9 cellular contexts compared by ENCODE assay signal in genomic region chr20:23782366-23782983, GRCh38. TPM values are rescaled to one million over a fixed set of nuclear protein-coding genes. Genes with fewer than 3 reads are reported as not detected.
DNase-seq lines count a peak whose midpoint lies in the region; ATAC-seq and TF ChIP-seq lines count a peak whose summit lies in the region.
"Had no signal": no experiment of that assay in that cellular context is flagged by ENCODE, and none has a peak within 500 bp of the region (broad histone marks: within the 10 kb centered on the region; RNA-seq: fewer than 3 reads in every experiment).

No MANE protein-coding gene starts in this region.

- peak; percentile 30 for DNase-seq in stimulated activated CD4-positive, alpha-beta T cell treated with anti-CD3 and anti-CD28 coated beads, Interleukin-15, amount 100 ng/mL, for 24 hours
- DNase-seq in stimulated activated CD4-positive, alpha-beta T cell treated with anti-CD3 and anti-CD28 coated beads, Interleukin-4, amount 100 ng/mL, for 4 hours, result no peak
- DNase-seq in Kasumi-1 (lab: John Stamatoyannopoulos, UW) (peak; percentile 7 to 31), amniotic stem cell (lab: John Stamatoyannopoulos, UW) (peak; percentile 14), lung (ENCODE audit: low spot score) (no peak), OCI-M2 (lab: John Stamatoyannopoulos, UW; ENCODE audit: unreplicated experiment) (no peak), NCI-H2029 treated with DMSO at 0.1 percent for 48 hours (lab: John Stamatoyannopoulos, UW) (no peak)

- H3K4me1 ChIP-seq in lung (ENCODE audit: control insufficient read depth in 2 of 2, insufficient read depth in 2 of 2, low read length in 2 of 2), result no peaks in the 10 kb centered on the region

- H3K27ac ChIP-seq in lung (ENCODE audit: low read depth in 1 of 2, low read length in 1 of 2), result no peak overlapping the region
- H3K27ac ChIP-seq: epithelial cell of prostate had no signal

- WGBS in lung, 2 donors, result 58 to 73% methylated on average over 8 of the region's 8 CpGs

- H3K27me3 ChIP-seq in lung (ENCODE audit: control insufficient read depth, insufficient read depth), result no peaks in the 10 kb centered on the region

- no peak for TF ChIP-seq CTCF in lung (IDR thresholded peaks at IDR 0.05; ENCODE audit: control extremely low read depth, extremely low read depth)

- no peaks in the 10 kb centered on the region for H3K36me3 ChIP-seq in lung (ENCODE audit: control insufficient read depth in 2 of 2, insufficient read depth in 2 of 2, low read length in 2 of 2)

- H3K9me3 ChIP-seq in lung (ENCODE audit: control insufficient read depth in 2 of 2, insufficient read depth in 1 of 2, low read length in 1 of 2), result peaks cover 0 to under 1% of the 10 kb centered on the region in 2 donors

- ATAC-seq in lung (ENCODE audit: insufficient read depth, low FRiP score), result peak; percentile 69
- no peak for ATAC-seq in HG03571 (IDR thresholded peaks at IDR 0.05; ENCODE audit: unreplicated experiment)

- no peak overlapping the region for H3K4me3 ChIP-seq in lung

RNA-seq across cellular contexts. Expression of gene CST1, which starts 31.7 kb away (rescaled TPM):
- total RNA-seq in lung, result not detected
- polyA plus RNA-seq in lung, result not detected

RNA-seq across cellular contexts. Expression of gene CST2, which starts 44.1 kb away (rescaled TPM):
- total RNA-seq in lung, result under 1 TPM in 1 of 2 donors, not detected in 1; 0.28 TPM
- 1 to 10 TPM in 1 of 2 donors, under 1 TPM in 1; 0.31 to 1.1 TPM for polyA plus RNA-seq in lung

Comparison
In these comparisons a context has a peak if more than half of its experiments do, and no peak if none do; other contexts are left out.
1. DNase-seq: peak in stimulated activated CD4-positive, alpha-beta T cell treated with anti-CD3 and anti-CD28 coated beads, Interleukin-15, amount 100 ng/mL, for 24 hours (single experiment), Kasumi-1 (2 of 2) and amniotic stem cell (single experiment); none in stimulated activated CD4-positive, alpha-beta T cell treated with anti-CD3 and anti-CD28 coated beads, Interleukin-4, amount 100 ng/mL, for 4 hours (0 of 2), lung (single experiment), OCI-M2 (single experiment) and NCI-H2029 treated with DMSO at 0.1 percent for 48 hours (single experiment).